ENCODE assay signal across 20 cellular contexts in the genomic region with DNA sequence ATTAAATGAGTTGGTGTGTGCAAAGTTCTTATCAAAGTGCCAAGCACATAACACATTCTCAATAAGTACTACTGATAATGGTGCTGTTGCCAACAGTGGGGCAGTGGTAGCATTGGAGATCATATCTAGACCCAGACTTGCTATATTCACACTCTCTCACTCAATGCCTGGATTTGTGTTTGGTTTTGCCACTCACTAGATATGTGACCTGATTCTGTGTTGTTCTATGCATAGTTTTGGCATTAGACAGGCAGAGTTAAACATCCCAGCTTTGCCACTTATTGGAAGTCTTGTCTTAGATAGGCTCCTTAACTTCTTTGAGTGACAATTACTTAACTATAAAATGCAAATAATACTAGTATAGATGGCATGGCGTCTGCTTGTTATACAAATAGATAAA.
DNase-seq lines count a peak whose midpoint lies in the region; ATAC-seq, FAIRE-seq and TF ChIP-seq lines count a peak whose summit lies in the region.
"Had no signal": no experiment of that assay in that cellular context is flagged by ENCODE, and none has a peak within 500 bp of the region (broad histone marks: within the 10 kb centered on the region; RNA-seq: fewer than 3 reads in every experiment).

No MANE protein-coding gene starts in this region.

- H2BK120ac ChIP-seq in mesenchymal stem cell (ENCODE audit: low read depth, low read length): no peak overlapping the region

- H3K9me3 ChIP-seq in adipocyte (ENCODE audit: control insufficient read depth, low read length): no peaks in the 10 kb centered on the region
- no peaks in the 10 kb centered on the region for H3K9me3 ChIP-seq in mesenchymal stem cell (ENCODE audit: control insufficient read depth, low read length)
- H3K9me3 ChIP-seq in effector memory CD4-positive, alpha-beta T cell (ENCODE audit: control insufficient read depth, low read length): no peaks in the 10 kb centered on the region
- H3K9me3 ChIP-seq: BLaER1 treated with 17β-estradiol and CSF1 and Interleukin-3, amounts not matched to agents 10 nM and 100 nM; HAP-1; Peyer's patch had no signal

- H3K27me3 ChIP-seq in adipocyte (replicated peaks; ENCODE audit: control insufficient read depth, insufficient read depth, low read length) (peaks cover 5% of the 10 kb centered on the region), bronchial epithelial cell (ENCODE audit: control insufficient read depth, insufficient read depth, low read length) (no peaks in the 10 kb centered on the region), mesenchymal stem cell (ENCODE audit: control insufficient read depth in 1 of 2, insufficient read depth in 1 of 2, low read length in 2 of 2) (peaks cover 0 to 5% of the 10 kb centered on the region in 2 experiments)
- H3K27me3 ChIP-seq in effector memory CD4-positive, alpha-beta T cell (replicated peaks; ENCODE audit: control insufficient read depth, insufficient read depth, low read length, poor library complexity, severe bottlenecking): no peaks in the 10 kb centered on the region
- H3K27me3 ChIP-seq: BLaER1 treated with 17β-estradiol and CSF1 and Interleukin-3, amounts not matched to agents 10 nM and 100 nM; Peyer's patch had no signal

- H3K18ac ChIP-seq in mesenchymal stem cell (ENCODE audit: low read depth in 1 of 2, low read length in 2 of 2): no peak overlapping the region

- no peaks in the 10 kb centered on the region for H3K79me1 ChIP-seq in mesenchymal stem cell (replicated peaks; ENCODE audit: low read length, poor library complexity, severe bottlenecking)

- TF ChIP-seq CTCF in bronchial epithelial cell (IDR thresholded peaks at IDR 0.05; ENCODE audit: insufficient read depth, low read length, severe bottlenecking): no peak

- H2AFZ ChIP-seq in mesenchymal stem cell (ENCODE audit: low read depth, low read length): no peak overlapping the region

- H4K8ac ChIP-seq in mesenchymal stem cell (ENCODE audit: low read length): no peak overlapping the region

- H2BK12ac ChIP-seq in mesenchymal stem cell (ENCODE audit: low read length in 2 of 2): no peak overlapping the region

- WGBS in mesenchymal stem cell: no CpG with 5 or more reads among the region's 1 CpG

- H2BK5ac ChIP-seq in mesenchymal stem cell (ENCODE audit: low read depth, low read length, poor library complexity, severe bottlenecking): no peak overlapping the region

- no peaks in the 10 kb centered on the region for H3K36me3 ChIP-seq in adipocyte (ENCODE audit: control insufficient read depth, insufficient read depth, low read length, severe bottlenecking)
- no peaks in the 10 kb centered on the region for H3K36me3 ChIP-seq in bronchial epithelial cell (ENCODE audit: control insufficient read depth, insufficient read depth, low read length)
- H3K36me3 ChIP-seq in mesenchymal stem cell (ENCODE audit: control insufficient read depth in 1 of 2, insufficient read depth in 2 of 2, low read depth in 1 of 2, low read length in 2 of 2): no peaks in the 10 kb centered on the region
- no peaks in the 10 kb centered on the region for H3K36me3 ChIP-seq in effector memory CD4-positive, alpha-beta T cell (ENCODE audit: control insufficient read depth, insufficient read depth, low read length)
- H3K36me3 ChIP-seq: BLaER1 treated with 17β-estradiol and CSF1 and Interleukin-3, amounts not matched to agents 10 nM and 100 nM; HAP-1; Peyer's patch had no signal

- H2BK15ac ChIP-seq in mesenchymal stem cell (ENCODE audit: low read depth, poor library complexity, severe bottlenecking): no peak overlapping the region

- H3K4ac ChIP-seq in mesenchymal stem cell (ENCODE audit: low read depth in 1 of 2, low read length in 2 of 2): no peak overlapping the region

- H3K4me1 ChIP-seq in adipocyte (ENCODE audit: control insufficient read depth, insufficient read depth, low read length) (no peaks in the 10 kb centered on the region), mesenchymal stem cell (ENCODE audit: control insufficient read depth, insufficient read depth, low read depth, low read length) (no peaks in the 10 kb centered on the region)
- H3K4me1 ChIP-seq in effector memory CD4-positive, alpha-beta T cell (ENCODE audit: control insufficient read depth, insufficient read depth, low read length, poor library complexity, severe bottlenecking): no peaks in the 10 kb centered on the region
- H3K4me1 ChIP-seq: HAP-1, Peyer's patch had no signal

- DNase-seq in H54 (ENCODE audit: insufficient read length, low spot score): no peak
- peak; percentile 37 for DNase-seq in adipocyte (ENCODE audit: low read depth)
- peak; percentile 8 for DNase-seq in bronchial epithelial cell (ENCODE audit: low read depth)
- peak; percentile 26 for DNase-seq in non-pigmented ciliary epithelial cell (ENCODE audit: low read depth)
- DNase-seq in mesenchymal stem cell: no peak
- no peak for DNase-seq in activated CD4-positive, alpha-beta T cell treated with anti-CD3 and anti-CD28 coated beads, Interleukin-2, amount 50 U/mL, for 4 hours
- no peak for DNase-seq in effector memory CD4-positive, alpha-beta T cell
- DNase-seq: CD8-positive, alpha-beta T cell; DMS153; GF-D8; NCI-H1417 treated with DMSO at 0.1 percent for 48 hours; NCI-H187; NCI-H446; NCI-H526; Peyer's patch had no signal

- no peak overlapping the region for H3K23ac ChIP-seq in mesenchymal stem cell (ENCODE audit: low read length in 2 of 2)

- H3K9ac ChIP-seq in adipocyte (ENCODE audit: low read length) (no peak overlapping the region), mesenchymal stem cell (ENCODE audit: low read length) (no peak overlapping the region)
- H3K9ac ChIP-seq: BLaER1 treated with 17β-estradiol and CSF1 and Interleukin-3, amounts not matched to agents 10 nM and 100 nM; KMS-11 had no signal

- no peak overlapping the region for H3K4me2 ChIP-seq in mesenchymal stem cell (ENCODE audit: low read length, poor library complexity, severe bottlenecking)
- H3K4me2 ChIP-seq: BLaER1 treated with 17β-estradiol and CSF1 and Interleukin-3, amounts not matched to agents 10 nM and 100 nM; KMS-11 had no signal

- peak overlapping the region in 1 of 2 experiments; percentile 32 for H3K14ac ChIP-seq in mesenchymal stem cell (ENCODE audit: low read length in 2 of 2)

- H3K4me3 ChIP-seq in adipocyte (ENCODE audit: low read length) (no peak overlapping the region), bronchial epithelial cell (ENCODE audit: low read depth, low read length) (no peak overlapping the region), mesenchymal stem cell (ENCODE audit: insufficient read depth in 1 of 2, low read depth in 1 of 2, low read length in 2 of 2) (no peak overlapping the region)
- no peak overlapping the region for H3K4me3 ChIP-seq in effector memory CD4-positive, alpha-beta T cell (ENCODE audit: insufficient read depth, low read depth, low read length, poor library complexity, severe bottlenecking)
- H3K4me3 ChIP-seq: BLaER1 treated with 17β-estradiol and CSF1 and Interleukin-3, amounts not matched to agents 10 nM and 100 nM; HAP-1; Peyer's patch had no signal

- FAIRE-seq in H54 (lab: Jason Lieb, UNC) (peak; percentile 87), bronchial epithelial cell (lab: Jason Lieb, UNC) (no peak)

- TF ChIP-seq POLR2A in H54 (IDR thresholded peaks at IDR 0.05; ENCODE audit: low read depth, low read length): no peak

- H4K91ac ChIP-seq in mesenchymal stem cell (ENCODE audit: low read length): no peak overlapping the region

- no peak for ATAC-seq in GM19463 (IDR thresholded peaks at IDR 0.05; ENCODE audit: unreplicated experiment)
- ATAC-seq: CD8-positive, alpha-beta T cell; SK-N-SH treated with all-trans-retinoic acid at 6 μM for 48 hours had no signal

- H2AK5ac ChIP-seq in mesenchymal stem cell (ENCODE audit: low read length, severe bottlenecking): no peak overlapping the region

- H3K27ac ChIP-seq in mesenchymal stem cell (ENCODE audit: low read length, poor library complexity, severe bottlenecking): no peak overlapping the region
- H3K27ac ChIP-seq in effector memory CD4-positive, alpha-beta T cell (ENCODE audit: insufficient read depth, low read length, poor library complexity, severe bottlenecking): no peak overlapping the region
- H3K27ac ChIP-seq: BLaER1 treated with 17β-estradiol and CSF1 and Interleukin-3, amounts not matched to agents 10 nM and 100 nM; KMS-11; Peyer's patch had no signal

Comparison
In these comparisons a context has a peak if more than half of its experiments do, and no peak if none do; other contexts are left out.
1. DNase-seq: peak in adipocyte (single experiment), bronchial epithelial cell (single experiment) and non-pigmented ciliary epithelial cell (single experiment); none in H54 (single experiment), mesenchymal stem cell (single experiment), activated CD4-positive, alpha-beta T cell treated with anti-CD3 and anti-CD28 coated beads, Interleukin-2, amount 50 U/mL, for 4 hours (0 of 2) and effector memory CD4-positive, alpha-beta T cell (0 of 3).